21 cellular contexts compared by ENCODE assay signal in genomic region chr3:160464971-160465370, GRCh38. TPM values are rescaled to one million over a fixed set of nuclear protein-coding genes. Genes with fewer than 3 reads are reported as not detected.
DNase-seq lines count a peak whose midpoint lies in the region; ATAC-seq, FAIRE-seq and TF ChIP-seq lines count a peak whose summit lies in the region.
"Had no signal": no experiment of that assay in that cellular context is flagged by ENCODE, and none has a peak within 500 bp of the region (broad histone marks: within the 10 kb centered on the region; RNA-seq: fewer than 3 reads in every experiment).

No MANE protein-coding gene starts in this region.

- no peak overlapping the region for H3K4me2 ChIP-seq in SK-N-SH
- H3K4me2 ChIP-seq: A549, GM23338 had no signal

- no peaks in the 10 kb centered on the region for H4K20me1 ChIP-seq in SK-N-SH (ENCODE audit: insufficient read depth)

- H3K4me1 Mint-ChIP-seq in osteocyte (ENCODE audit: unreplicated experiment) (peaks cover 15% of the 10 kb centered on the region), natural killer cell (no peaks in the 10 kb centered on the region)
- no peaks in the 10 kb centered on the region for H3K4me1 Mint-ChIP-seq in activated CD4-positive, alpha-beta T cell treated with anti-CD3 and anti-CD28 coated beads for 36 hours

- ATAC-seq in activated CD4-positive, alpha-beta T cell treated with anti-CD3 and anti-CD28 coated beads for 36 hours: no peak
- no peak for ATAC-seq in HG03135 (IDR thresholded peaks at IDR 0.05; ENCODE audit: unreplicated experiment)
- ATAC-seq in natural killer cell: no peak
- ATAC-seq: A549, GM23338 had no signal

- H3K27me3 ChIP-seq in SK-N-SH (ENCODE audit: insufficient read depth) (no peaks in the 10 kb centered on the region), prostate gland (replicated peaks; ENCODE audit: insufficient read depth) (no peaks in the 10 kb centered on the region)

- no peak overlapping the region for H3K27ac ChIP-seq in SK-N-SH (ENCODE audit: low read depth in 2 of 2, low read length in 1 of 2)
- H3K27ac ChIP-seq in caudate nucleus (ENCODE audit: low read depth, low read length): peak overlapping the region; percentile 94
- no peak overlapping the region for H3K27ac ChIP-seq in prostate gland
- H3K27ac ChIP-seq: 22Rv1, A549, C4-2B, HL-60 had no signal

- H3K27ac Mint-ChIP-seq in osteocyte (ENCODE audit: unreplicated experiment): peak overlapping the region; percentile 72
- no peak overlapping the region for H3K27ac Mint-ChIP-seq in activated CD4-positive, alpha-beta T cell treated with anti-CD3 and anti-CD28 coated beads for 36 hours
- H3K27ac Mint-ChIP-seq in natural killer cell: no peak overlapping the region
- H3K27ac Mint-ChIP-seq: CD4-positive, alpha-beta T cell; GM23338 had no signal

- peaks cover 4% of the 10 kb centered on the region for H3K36me3 Mint-ChIP-seq in osteocyte (ENCODE audit: unreplicated experiment)
- H3K36me3 Mint-ChIP-seq in activated CD4-positive, alpha-beta T cell treated with anti-CD3 and anti-CD28 coated beads for 36 hours (ENCODE audit: low read depth): peaks cover 2% of the 10 kb centered on the region
- no peaks in the 10 kb centered on the region for H3K36me3 Mint-ChIP-seq in natural killer cell

- TF ChIP-seq EP300 in SK-N-SH (IDR thresholded peaks at IDR 0.05; ENCODE audit: borderline replicate concordance in 1 of 2, low read depth in 1 of 2, low read length in 1 of 2): no peak

- H2AFZ ChIP-seq in SK-N-SH (ENCODE audit: low read depth): no peak overlapping the region
- H2AFZ ChIP-seq: GM23338 had no signal

- intact Hi-C loops in prostate gland (cut with DNase I): no loop called here
- intact Hi-C loops in activated CD4-positive, alpha-beta T cell treated with anti-CD3 and anti-CD28 coated beads for 36 hours (cut with DNase I, micrococcal nuclease): no loop called here
- intact Hi-C loops in natural killer cell (cut with micrococcal nuclease): no loop called here

- no peaks in the 10 kb centered on the region for H3F3A ChIP-seq in SK-N-SH (replicated peaks; ENCODE audit: insufficient read depth)

- peaks cover 2% of the 10 kb centered on the region for H3K27me3 Mint-ChIP-seq in osteocyte (ENCODE audit: unreplicated experiment)
- H3K27me3 Mint-ChIP-seq in activated CD4-positive, alpha-beta T cell treated with anti-CD3 and anti-CD28 coated beads for 36 hours: peaks cover 6% of the 10 kb centered on the region
- H3K27me3 Mint-ChIP-seq in natural killer cell (ENCODE audit: low read depth in 2 of 2): peaks cover 0 to 11% of the 10 kb centered on the region in 2 donors

- 83% methylated on average over 1 of the region's 1 CpG for WGBS in SK-N-SH (ENCODE audit: low lambda C conversion rate)
- 87% methylated on average over 1 of the region's 1 CpG for WGBS in prostate gland

- no peaks in the 10 kb centered on the region for H3K79me2 ChIP-seq in SK-N-SH (ENCODE audit: insufficient read depth)

- no peak for TF ChIP-seq CTCF in SK-N-SH (IDR thresholded peaks at IDR 0.05)
- no peak for TF ChIP-seq CTCF in osteocyte (IDR thresholded peaks at IDR 0.05)
- TF ChIP-seq CTCF in prostate gland (IDR thresholded peaks at IDR 0.05): no peak
- TF ChIP-seq CTCF in natural killer cell (IDR thresholded peaks at IDR 0.05): no peak

- H3K9ac ChIP-seq in SK-N-SH: no peak overlapping the region

- TF ChIP-seq RAD21 in SK-N-SH (IDR thresholded peaks at IDR 0.05; ENCODE audit: low read length): no peak

- no peaks in the 10 kb centered on the region for H3K9me3 Mint-ChIP-seq in osteocyte (ENCODE audit: unreplicated experiment)
- peaks cover 12% of the 10 kb centered on the region for H3K9me3 Mint-ChIP-seq in activated CD4-positive, alpha-beta T cell treated with anti-CD3 and anti-CD28 coated beads for 36 hours (ENCODE audit: low read depth)
- peaks cover 0 to 5% of the 10 kb centered on the region in 2 donors for H3K9me3 Mint-ChIP-seq in natural killer cell

- H3K9me3 ChIP-seq in SK-N-SH (no peaks in the 10 kb centered on the region), prostate gland (no peaks in the 10 kb centered on the region)

- no peak for TF ChIP-seq POLR2A in prostate gland (IDR thresholded peaks at IDR 0.05)

- H3K36me3 ChIP-seq in SK-N-SH (replicated peaks in 1 of 2; ENCODE audit: control insufficient read depth in 1 of 2, insufficient read depth in 2 of 2, low read length in 1 of 2): no peaks in the 10 kb centered on the region
- no peaks in the 10 kb centered on the region for H3K36me3 ChIP-seq in prostate gland

- FAIRE-seq in frontal cortex (lab: Jason Lieb, UNC): peak; percentile 66
- FAIRE-seq: A549, D721Med, H54 had no signal

- POLR2A ChIA-PET in SK-N-SH (lab: Yijun Ruan, JAX): no interaction called here
- POLR2A ChIA-PET in activated CD4-positive, alpha-beta T cell treated with anti-CD3 and anti-CD28 coated beads for 36 hours (lab: Charles Lee): interaction anchor here (0.6 kb wide), 1 partner anchor 65 kb away, joined by 3 read pairs; no protein-coding TSS in a partner anchor

- H3K4me3 ChIP-seq in SK-N-SH (ENCODE audit: low read depth in 2 of 2, low read length in 1 of 2) (no peak overlapping the region), prostate gland (no peak overlapping the region)
- H3K4me3 ChIP-seq: A549, GM23338 had no signal

- no peaks in the 10 kb centered on the region for H3K9me2 ChIP-seq in SK-N-SH

- CTCF ChIA-PET in SK-N-SH (lab: Yijun Ruan, JAX): interaction anchor here (0.9 to 1.4 kb wide), 2 partner anchors 9 to 52 kb away, joined by 3 read pairs; no protein-coding TSS in a partner anchor
- CTCF ChIA-PET in activated CD4-positive, alpha-beta T cell treated with anti-CD3 and anti-CD28 coated beads for 36 hours (lab: Charles Lee): interaction anchor here (0.6 kb wide), 1 partner anchor 91 kb away, joined by 3 read pairs; no protein-coding TSS in a partner anchor

- DNase-seq in SK-N-SH: no peak
- DNase-seq in caudate nucleus (lab: John Stamatoyannopoulos, UW): no peak
- no peak for DNase-seq in frontal cortex (ENCODE audit: low spot score in 2 of 2)
- no peak for DNase-seq in osteocyte (ENCODE audit: extremely low spot score, unreplicated experiment)
- DNase-seq in prostate gland (ENCODE audit: low spot score): no peak
- DNase-seq in activated CD4-positive, alpha-beta T cell treated with anti-CD3 and anti-CD28 coated beads for 36 hours: no peak
- no peak for DNase-seq in natural killer cell
- DNase-seq: AML-193; Caco-2; CD4-positive, alpha-beta T cell; DMS79; GDM1; HCEC 1CT had no signal

- H3K4me1 ChIP-seq in SK-N-SH (ENCODE audit: control insufficient read depth in 1 of 2, insufficient read depth in 2 of 2, low read depth in 1 of 2, low read length in 1 of 2) (no peaks in the 10 kb centered on the region), prostate gland (replicated peaks) (no peaks in the 10 kb centered on the region)
- H3K4me1 ChIP-seq: A549, Caco-2 had no signal

- H3K4me3 Mint-ChIP-seq in osteocyte (ENCODE audit: unreplicated experiment) (no peak overlapping the region), natural killer cell (no peak overlapping the region)
- H3K4me3 Mint-ChIP-seq in activated CD4-positive, alpha-beta T cell treated with anti-CD3 and anti-CD28 coated beads for 36 hours: no peak overlapping the region
- H3K4me3 Mint-ChIP-seq: CD4-positive, alpha-beta T cell; GM23338 had no signal

TF ChIP-seq in SK-N-SH, 30 proteins besides CTCF, POLR2A, EP300 and RAD21:
- TF ChIP-seq FOXM1 (IDR thresholded peaks at IDR 0.05; ENCODE audit: low read depth): no peak
- no peak for TF ChIP-seq USF1 (IDR thresholded peaks at IDR 0.05; ENCODE audit: borderline replicate concordance, low read depth)
- no peak for TF ChIP-seq EZH2phosphoT487 (IDR thresholded peaks at IDR 0.05; ENCODE audit: borderline replicate concordance, low read depth)
- no peak for TF ChIP-seq JUND (IDR thresholded peaks at IDR 0.05)
- no peak for TF ChIP-seq SMC3 (IDR thresholded peaks at IDR 0.05; ENCODE audit: low read depth, low read length)
- TF ChIP-seq USF2 (IDR thresholded peaks at IDR 0.05; ENCODE audit: borderline replicate concordance, low read depth, low read length): no peak
- TF ChIP-seq, protein P1, sequence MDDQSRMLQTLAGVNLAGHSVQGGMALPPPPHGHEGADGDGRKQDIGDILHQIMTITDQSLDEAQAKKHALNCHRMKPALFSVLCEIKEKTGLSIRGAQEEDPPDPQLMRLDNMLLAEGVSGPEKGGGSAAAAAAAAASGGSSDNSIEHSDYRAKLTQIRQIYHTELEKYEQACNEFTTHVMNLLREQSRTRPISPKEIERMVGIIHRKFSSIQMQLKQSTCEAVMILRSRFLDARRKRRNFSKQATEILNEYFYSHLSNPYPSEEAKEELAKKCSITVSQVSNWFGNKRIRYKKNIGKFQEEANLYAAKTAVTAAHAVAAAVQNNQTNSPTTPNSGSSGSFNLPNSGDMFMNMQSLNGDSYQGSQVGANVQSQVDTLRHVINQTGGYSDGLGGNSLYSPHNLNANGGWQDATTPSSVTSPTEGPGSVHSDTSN (IDR thresholded peaks at IDR 0.05): peak; percentile 4; the same call in 1 of the 2 replicates

RNA-seq across cellular contexts. Expression of gene TRIM59, which starts 15.4 kb away (rescaled TPM):
- polyA plus RNA-seq in SK-N-SH (2012; rRNA removed): 4.1 and 5.3 TPM in 2 replicates
- 5.1 and 6.1 TPM in 2 replicates for polyA plus RNA-seq in SK-N-SH (2012; cell fraction: cytosol; rRNA removed)
- polyA plus RNA-seq in SK-N-SH (2012; cell fraction: nucleus; rRNA removed): 4.1 and 6.0 TPM in 2 replicates
- total RNA-seq in frontal cortex: 11.0 TPM
- 36.0 and 40.3 TPM in 2 replicates for total RNA-seq in osteocyte
- 10 to 100 TPM in 1 of 2 donors, 1 to 10 TPM in 1; 3.2 to 11.4 TPM for total RNA-seq in prostate gland
- total RNA-seq in activated CD4-positive, alpha-beta T cell treated with anti-CD3 and anti-CD28 coated beads for 36 hours: 10 to 100 TPM; 32.5 to 42.2 TPM
- 10 to 100 TPM; 16.7 to 20.3 (median 17.9) TPM for total RNA-seq in natural killer cell
